16 cellular contexts compared by ENCODE assay signal in genomic region chr5:26749829-26750228, GRCh38.
DNase-seq lines count a peak whose midpoint lies in the region; ATAC-seq and TF ChIP-seq lines count a peak whose summit lies in the region.
"Had no signal": no experiment of that assay in that cellular context is flagged by ENCODE, and none has a peak within 500 bp of the region (broad histone marks: within the 10 kb centered on the region; RNA-seq: fewer than 3 reads in every experiment).

No MANE protein-coding gene starts in this region.

- H3K9me3 ChIP-seq in HEK293 (ENCODE audit: control insufficient read depth, insufficient read depth, low read depth, low read length) (no peaks in the 10 kb centered on the region), PC-3 (ENCODE audit: low read length) (no peaks in the 10 kb centered on the region), neuronal stem cell (replicated peaks in 1 of 2; ENCODE audit: control insufficient read depth in 2 of 2, insufficient read depth in 1 of 2, low read depth in 1 of 2, low read length in 2 of 2) (no peaks in the 10 kb centered on the region), BE2C (no peaks in the 10 kb centered on the region)
- H3K9me3 ChIP-seq: BLaER1 treated with 17β-estradiol and CSF1 and Interleukin-3, amounts not matched to agents 10 nM and 100 nM had no signal

- DNase-seq in NCI-H526 treated with DMSO at 0.1 percent for 48 hours (lab: John Stamatoyannopoulos, UW) (peak; percentile 12), NCI-H526 (lab: John Stamatoyannopoulos, UW) (no peak), PC-3 (no peak), neuronal stem cell (ENCODE audit: low spot score) (no peak), BE2C (no peak)
- no peak for DNase-seq in stimulated activated CD4-positive, alpha-beta T cell treated with anti-CD3 and anti-CD28 coated beads, Interleukin-12 subunit alpha, Interleukin-12 subunit beta, amount 100 ng/mL, for 4 hours
- DNase-seq: 8988T; Calu3; CD8-positive, alpha-beta T cell; DMS79 treated with DMSO at 0.1 percent for 48 hours; GF-D8; GOT3; H9 had no signal

- WGBS in neuronal stem cell (ENCODE audit: extremely low coverage in 2 of 2, insufficient read length in 2 of 2, insufficient replicate concordance in 1 of 2), 2 donors = no CpG with 5 or more reads among the region's 1 CpG

- H3K18ac ChIP-seq in neuronal stem cell (ENCODE audit: low read length) = no peak overlapping the region

- H3K36me3 ChIP-seq in HEK293 (ENCODE audit: control insufficient read depth in 2 of 2, insufficient read depth in 1 of 2, low read length in 2 of 2) = no peaks in the 10 kb centered on the region
- no peaks in the 10 kb centered on the region for H3K36me3 ChIP-seq in PC-3 (ENCODE audit: low read depth, low read length)
- H3K36me3 ChIP-seq in neuronal stem cell (replicated peaks in 1 of 2; ENCODE audit: control insufficient read depth in 2 of 2, insufficient read depth in 2 of 2, low read length in 2 of 2) = no peaks in the 10 kb centered on the region
- no peaks in the 10 kb centered on the region for H3K36me3 ChIP-seq in BE2C
- H3K36me3 ChIP-seq: BLaER1 treated with 17β-estradiol and CSF1 and Interleukin-3, amounts not matched to agents 10 nM and 100 nM had no signal

- H3K4me2 ChIP-seq in PC-3 (ENCODE audit: low read length) (no peak overlapping the region), neuronal stem cell (ENCODE audit: insufficient read depth, low read length, poor library complexity, severe bottlenecking) (no peak overlapping the region)
- H3K4me2 ChIP-seq: BLaER1 treated with 17β-estradiol and CSF1 and Interleukin-3, amounts not matched to agents 10 nM and 100 nM had no signal

- H2BK120ac ChIP-seq in neuronal stem cell (ENCODE audit: low read depth, low read length) = no peak overlapping the region

- H2BK15ac ChIP-seq in neuronal stem cell (ENCODE audit: low read length) = no peak overlapping the region

- no peak overlapping the region for H4K91ac ChIP-seq in neuronal stem cell (ENCODE audit: low read depth, low read length, poor library complexity)

- POLR2A ChIA-PET in HEK293 (lab: Yijun Ruan, JAX) (no interaction called here), PC-3 (lab: Charles Lee; ENCODE audit: unreplicated experiment) (no interaction called here)

- H2BK12ac ChIP-seq in neuronal stem cell (ENCODE audit: low read length) = no peak overlapping the region

- no peak overlapping the region for H3K23ac ChIP-seq in neuronal stem cell (ENCODE audit: low read depth, low read length, poor library complexity)

- no peaks in the 10 kb centered on the region for H3F3A ChIP-seq in PC-3 (ENCODE audit: low read length, unreplicated experiment)

- ATAC-seq in PC-3 = no peak
- ATAC-seq: CD8-positive, alpha-beta T cell; HepG2 had no signal

- H4K20me1 ChIP-seq in PC-3 (ENCODE audit: low read length) = no peaks in the 10 kb centered on the region
- H4K20me1 ChIP-seq: BLaER1 treated with 17β-estradiol and CSF1 and Interleukin-3, amounts not matched to agents 10 nM and 100 nM had no signal

- H3K4me1 ChIP-seq in HEK293 (ENCODE audit: control insufficient read depth, insufficient read depth, low read length) = no peaks in the 10 kb centered on the region
- H3K4me1 ChIP-seq in PC-3 (ENCODE audit: insufficient read depth, low read length) = no peaks in the 10 kb centered on the region
- no peaks in the 10 kb centered on the region for H3K4me1 ChIP-seq in neuronal stem cell (ENCODE audit: control insufficient read depth in 2 of 2, insufficient read depth in 1 of 2, low read depth in 1 of 2, low read length in 2 of 2)
- H3K4me1 ChIP-seq in BE2C = no peaks in the 10 kb centered on the region
- H3K4me1 ChIP-seq: BLaER1 treated with 17β-estradiol and CSF1 and Interleukin-3, amounts not matched to agents 10 nM and 100 nM had no signal

- H3K79me1 ChIP-seq in neuronal stem cell (ENCODE audit: low read depth, low read length) = no peaks in the 10 kb centered on the region

- CTCF ChIA-PET in HEK293 (lab: Yijun Ruan, JAX) (interaction anchor here (0.6 to 1.0 kb wide), 2 partner anchors 101 to 1263 kb away, joined by 3 to 5 read pairs; no protein-coding TSS in a partner anchor), PC-3 (lab: Charles Lee) (interaction anchor here (0.6 kb wide), 1 partner anchor 407 kb away, joined by 3 read pairs; no protein-coding TSS in a partner anchor)

- H3K27me3 ChIP-seq in PC-3 (ENCODE audit: low read length) (no peaks in the 10 kb centered on the region), neuronal stem cell (ENCODE audit: control insufficient read depth in 3 of 3, insufficient read depth in 3 of 3, low read depth in 1 of 3, low read length in 3 of 3) (no peaks in the 10 kb centered on the region), BE2C (no peaks in the 10 kb centered on the region)
- H3K27me3 ChIP-seq: BLaER1 treated with 17β-estradiol and CSF1 and Interleukin-3, amounts not matched to agents 10 nM and 100 nM had no signal

- H3K4ac ChIP-seq in neuronal stem cell (ENCODE audit: low read length) = no peak overlapping the region

- H3K27ac ChIP-seq in HEK293 (ENCODE audit: extremely low read depth, low read depth, low read length) (no peak overlapping the region), PC-3 (ENCODE audit: low read length) (no peak overlapping the region), neuronal stem cell (replicated peaks; ENCODE audit: low read length) (no peak overlapping the region)
- H3K27ac ChIP-seq: BLaER1 treated with 17β-estradiol and CSF1 and Interleukin-3, amounts not matched to agents 10 nM and 100 nM had no signal

- intact Hi-C loops in PC-3 (cut with micrococcal nuclease) = no loop called here

- no peak overlapping the region for H2AK5ac ChIP-seq in neuronal stem cell (ENCODE audit: low read depth, low read length)

- H3K4me3 ChIP-seq in HEK293 (ENCODE audit: low read depth, low read length) (no peak overlapping the region), PC-3 (ENCODE audit: low read length) (no peak overlapping the region), neuronal stem cell (ENCODE audit: low read length in 2 of 2) (no peak overlapping the region), BE2C (ENCODE audit: low read depth, low read length) (no peak overlapping the region)
- H3K4me3 ChIP-seq: BLaER1 treated with 17β-estradiol and CSF1 and Interleukin-3, amounts not matched to agents 10 nM and 100 nM had no signal

- no peak overlapping the region for H4K8ac ChIP-seq in neuronal stem cell (ENCODE audit: low read depth, low read length)

- no peaks in the 10 kb centered on the region for H3K79me2 ChIP-seq in PC-3 (ENCODE audit: low read length)

- H2AFZ ChIP-seq in PC-3 (ENCODE audit: low read length) (peak overlapping the region; percentile 27; the same call in 1 of the 2 replicates), neuronal stem cell (ENCODE audit: low read length) (peak overlapping the region; percentile 34)

- TF ChIP-seq CTCF in HEK293 (tag by site-specific recombination; IDR thresholded peaks at IDR 0.05) = no peak
- no peak for TF ChIP-seq CTCF in PC-3 (conservative IDR thresholded peaks at IDR 0.05; ENCODE audit: low read depth, low read length)
- no peak for TF ChIP-seq CTCF in BE2C (IDR thresholded peaks at IDR 0.05; ENCODE audit: low read depth, low read length)

- H2BK5ac ChIP-seq in neuronal stem cell (ENCODE audit: low read length) = no peak overlapping the region

- no peak overlapping the region for H3K9ac ChIP-seq in PC-3 (ENCODE audit: low read length)
- H3K9ac ChIP-seq in neuronal stem cell (ENCODE audit: low read depth, low read length, poor library complexity) = no peak overlapping the region
- H3K9ac ChIP-seq: BLaER1 treated with 17β-estradiol and CSF1 and Interleukin-3, amounts not matched to agents 10 nM and 100 nM had no signal

- no peak overlapping the region for H3K14ac ChIP-seq in neuronal stem cell (ENCODE audit: low read length)

- no peaks in the 10 kb centered on the region; the same call in 1 of the 2 replicates for H3K9me2 ChIP-seq in PC-3 (replicated peaks; ENCODE audit: low read length)

- no TSS peak for BruUV-seq in PC-3 (replicated peaks; lab: Mats Ljungman, UMichigan)

TF ChIP-seq in HEK293, 187 proteins besides CTCF, POLR2A, EP300 and RAD21:
- no peak for TF ChIP-seq ZNF426 (tag by site-specific recombination; IDR thresholded peaks at IDR 0.05)
- TF ChIP-seq PRDM1 (tag by site-specific recombination; IDR thresholded peaks at IDR 0.05) = peak; percentile 93
- TF ChIP-seq ZBTB48 (tag by site-specific recombination; IDR thresholded peaks at IDR 0.05) = no peak
- no peak for TF ChIP-seq MYNN (tag by site-specific recombination; IDR thresholded peaks at IDR 0.05; ENCODE audit: borderline replicate concordance)
- no peak for TF ChIP-seq INSM2 (tag by site-specific recombination; IDR thresholded peaks at IDR 0.05)
